In genomic region chr1:76198452-76198851, GRCh38 we compare ENCODE assay signal across 24 cellular contexts.
"Had no signal": no experiment of that assay in that cellular context is flagged by ENCODE, and none has a peak within 500 bp of the region (broad histone marks: within the 10 kb centered on the region; RNA-seq: fewer than 3 reads in every experiment).

No MANE protein-coding gene starts in this region.

- H3K4me3 ChIP-seq: colonic mucosa, esophagus muscularis mucosa, heart right ventricle, left ventricle myocardium inferior, spleen, testis, vagina had no signal

- H3K4me3 Mint-ChIP-seq: activated CD4-positive, alpha-beta T cell treated with anti-CD3 and anti-CD28 coated beads, Interleukin-2, amount 10 ng/mL, durations not matched to agents 7 days and 5 days; activated CD8-positive, alpha-beta T cell treated with anti-CD3 and anti-CD28 coated beads for 36 hours; activated naive CD4-positive, alpha-beta T cell treated with anti-CD3 and anti-CD28 coated beads, Interleukin-2, amount 50 U/mL, for 24 hours; central memory CD8-positive, alpha-beta T cell; immature natural killer cell; mesothelial cell of epicardium; naive thymus-derived CD8-positive, alpha-beta T cell; T-cell; T-helper 2 cell treated with Interferon-gamma antibody and Interleukin-4, amounts not matched to agents 5 μg/mL and 100 μg/mL, for 36 hours; type B pancreatic cell had no signal

- H3K9me3 Mint-ChIP-seq: activated CD4-positive, alpha-beta T cell treated with anti-CD3 and anti-CD28 coated beads, Interleukin-2, amount 10 ng/mL, durations not matched to agents 7 days and 5 days; central memory CD8-positive, alpha-beta T cell; T-helper 2 cell treated with Interferon-gamma antibody and Interleukin-4, amounts not matched to agents 5 μg/mL and 100 μg/mL, for 36 hours had no signal

- H3K27me3 ChIP-seq: colonic mucosa, esophagus muscularis mucosa, heart right ventricle, spleen, testis, vagina had no signal

- H3K36me3 Mint-ChIP-seq: activated naive CD4-positive, alpha-beta T cell treated with anti-CD3 and anti-CD28 coated beads, Interleukin-2, amount 50 U/mL, for 24 hours; immature natural killer cell; T-cell; type B pancreatic cell had no signal

- H3K9me3 ChIP-seq: colonic mucosa, esophagus muscularis mucosa, heart right ventricle, left ventricle myocardium inferior, testis, vagina had no signal

- H3K27ac ChIP-seq: colonic mucosa, esophagus muscularis mucosa, heart right ventricle, left ventricle myocardium inferior, spleen, testis, vagina, VCaP had no signal

- H3K4me1 ChIP-seq: colonic mucosa, esophagus muscularis mucosa, heart right ventricle, left ventricle myocardium inferior, spleen, testis, vagina had no signal

- H3K27ac Mint-ChIP-seq: activated CD4-positive, alpha-beta T cell treated with anti-CD3 and anti-CD28 coated beads, Interleukin-2, amount 10 ng/mL, durations not matched to agents 7 days and 5 days; activated CD8-positive, alpha-beta T cell treated with anti-CD3 and anti-CD28 coated beads for 36 hours; activated naive CD4-positive, alpha-beta T cell treated with anti-CD3 and anti-CD28 coated beads, Interleukin-2, amount 50 U/mL, for 24 hours; immature natural killer cell; mesothelial cell of epicardium; naive thymus-derived CD8-positive, alpha-beta T cell; T-cell; T-helper 2 cell treated with Interferon-gamma antibody and Interleukin-4, amounts not matched to agents 5 μg/mL and 100 μg/mL, for 36 hours; type B pancreatic cell had no signal

- DNase-seq: activated CD4-positive, alpha-beta T cell treated with anti-CD3 and anti-CD28 coated beads, Interleukin-2, amount 10 ng/mL, durations not matched to agents 7 days and 5 days; activated CD4-positive, CD25-positive, alpha-beta regulatory T cell treated with anti-CD3 and anti-CD28 coated beads, Interleukin-2, amount 50 U/mL, for 72 hours; activated CD8-positive, alpha-beta T cell treated with anti-CD3 and anti-CD28 coated beads for 36 hours; activated gamma-delta T cell treated with Interleukin-2 at 50 U/mL for 16 hours; colonic mucosa; heart right ventricle; immature natural killer cell; kidney glomerular epithelial cell; left ventricle myocardium inferior; naive thymus-derived CD8-positive, alpha-beta T cell; retina; spleen; stimulated activated CD4-positive, alpha-beta T cell treated with anti-CD3 and anti-CD28 coated beads, Interleukin-4, amount 100 ng/mL, for 1 hour; stimulated activated naive CD4-positive, alpha-beta T cell; T-cell; testis had no signal

- H3K36me3 ChIP-seq: colonic mucosa, esophagus muscularis mucosa, heart right ventricle, left ventricle myocardium inferior, spleen, vagina had no signal

- H3K27me3 Mint-ChIP-seq: activated CD4-positive, alpha-beta T cell treated with anti-CD3 and anti-CD28 coated beads, Interleukin-2, amount 10 ng/mL, durations not matched to agents 7 days and 5 days; activated CD8-positive, alpha-beta T cell treated with anti-CD3 and anti-CD28 coated beads for 36 hours; activated naive CD4-positive, alpha-beta T cell treated with anti-CD3 and anti-CD28 coated beads, Interleukin-2, amount 50 U/mL, for 24 hours; naive thymus-derived CD8-positive, alpha-beta T cell; type B pancreatic cell had no signal

- H3K4me1 Mint-ChIP-seq: activated CD4-positive, alpha-beta T cell treated with anti-CD3 and anti-CD28 coated beads, Interleukin-2, amount 10 ng/mL, durations not matched to agents 7 days and 5 days; activated naive CD4-positive, alpha-beta T cell treated with anti-CD3 and anti-CD28 coated beads, Interleukin-2, amount 50 U/mL, for 24 hours; central memory CD8-positive, alpha-beta T cell; immature natural killer cell; naive thymus-derived CD8-positive, alpha-beta T cell; T-cell had no signal
